ENCODE assay signal across 8 cellular contexts in genomic region chr3:126983276-126983652, GRCh38. TPM values are rescaled to one million over a fixed set of nuclear protein-coding genes. Genes with fewer than 3 reads are reported as not detected.
DNase-seq lines count a peak whose midpoint lies in the region; ATAC-seq, FAIRE-seq and TF ChIP-seq lines count a peak whose summit lies in the region.

No MANE protein-coding gene starts in this region.

- intact Hi-C loops in HepG2 (cut with micrococcal nuclease; ENCODE audit: unreplicated experiment) = loop anchor here (2.0 to 10.0 kb wide), 3 partner anchors 230 to 562 kb away; no protein-coding TSS in a partner anchor

- peaks cover 20% of the 10 kb centered on the region for H3K4me1 ChIP-seq in adipocyte (ENCODE audit: control insufficient read depth, insufficient read depth, low read length)
- peaks cover 39% of the 10 kb centered on the region for H3K4me1 ChIP-seq in HepG2 (ENCODE audit: insufficient read depth, low read length)

- peak overlapping the region; percentile 74 for H3K27ac ChIP-seq in C4-2B
- H3K27ac ChIP-seq in HepG2 (ENCODE audit: extremely low read length, insufficient read depth, low read length) = no peak overlapping the region

- H3K79me2 ChIP-seq in HepG2 (ENCODE audit: insufficient read depth, low read length) = peaks cover 15% of the 10 kb centered on the region

- peaks cover 21% of the 10 kb centered on the region; the same call in 1 of the 2 replicates for H4K20me1 ChIP-seq in HepG2 (ENCODE audit: insufficient read depth, low read length)

- in situ Hi-C loops in HepG2 (cut with HindIII; ENCODE audit: extremely low pct_ligation_motif_present, low pct_unique_long_range_greater_than_20kb) = no loop called here

- TF ChIP-seq POLR2A in HepG2 (IDR thresholded peaks at IDR 0.05; ENCODE audit: insufficient read depth in 1 of 2, low read depth in 2 of 2, low read length in 2 of 2) = no peak

- H3K27me3 ChIP-seq in adipocyte (replicated peaks; ENCODE audit: control insufficient read depth, insufficient read depth, low read length) (no peaks in the 10 kb centered on the region), HepG2 (ENCODE audit: control insufficient read depth in 1 of 2, insufficient read depth in 2 of 2, low read length in 2 of 2) (peaks cover 0 to 15% of the 10 kb centered on the region in 2 experiments; a peak in 2 of 5 replicates)

- peak overlapping the region; percentile 91 for H3K9ac ChIP-seq in adipocyte (ENCODE audit: low read length)
- H3K9ac ChIP-seq in HepG2 (ENCODE audit: insufficient read depth, low read depth, low read length) = peak overlapping the region; percentile 79; the same call in 1 of the 2 replicates

- no peak for TF ChIP-seq RAD21 in HepG2 (CRISPR knock-in tag; IDR thresholded peaks at IDR 0.05)

- POLR2A ChIA-PET in HepG2 (lab: Yijun Ruan, JAX) = no interaction called here

- TF ChIP-seq CTCF in C4-2B (conservative IDR thresholded peaks at IDR 0.05) = no peak
- no peak for TF ChIP-seq CTCF in HepG2 (CRISPR knock-in tag; IDR thresholded peaks at IDR 0.05)

- no peak for FAIRE-seq in HepG2 (lab: Jason Lieb, UNC)

- DNase-seq in adipocyte (ENCODE audit: low read depth) = peak; percentile 62
- DNase-seq in HepG2 (ENCODE audit: low spot score) = no peak
- DNase-seq in NCI-H510A treated with DMSO at 0.1 percent for 48 hours (lab: John Stamatoyannopoulos, UW) = no peak
- no peak for DNase-seq in NCI-H526 treated with DMSO at 0.1 percent for 48 hours (lab: John Stamatoyannopoulos, UW)
- DNase-seq in SKM-1 treated with dmso at 0.1 percent for 144 hours (lab: John Stamatoyannopoulos, UW; ENCODE audit: unreplicated experiment) = no peak
- DNase-seq in NCI-H774 (lab: John Stamatoyannopoulos, UW) = no peak

- CTCF ChIA-PET in HepG2 (lab: Yijun Ruan, JAX; ENCODE audit: low intra/inter-chr PET ratio, low total read pairs) = no interaction called here

- H3K4me2 ChIP-seq in HepG2 (ENCODE audit: low read depth, low read length) = peak overlapping the region; percentile 75; the same call in 1 of the 2 replicates

- TF ChIP-seq EP300 in HepG2 (IDR thresholded peaks at IDR 0.05; ENCODE audit: low read depth in 2 of 2, low read length in 2 of 2) (no peak), HepG2 (CRISPR knock-in tag; IDR thresholded peaks at IDR 0.05; ENCODE audit: borderline replicate concordance) (no peak)

- no TSS peak for BruUV-seq in HepG2 (replicated peaks; lab: Mats Ljungman, UMichigan)

- 0% methylated on average over 1 of the region's 70 CpGs for WGBS in HepG2 (ENCODE audit: low lambda C conversion rate)

- H3K9me3 ChIP-seq in adipocyte (ENCODE audit: control insufficient read depth, low read length) = no peaks in the 10 kb centered on the region
- H3K9me3 ChIP-seq in HepG2 (ENCODE audit: low read length) = no peaks in the 10 kb centered on the region

- H3K4me3 ChIP-seq in adipocyte (ENCODE audit: low read length) = peak overlapping the region; percentile 83
- H3K4me3 ChIP-seq in HepG2 (replicated peaks in 1 of 3; ENCODE audit: insufficient read depth in 1 of 3, low read depth in 2 of 3, low read length in 3 of 3) = peak overlapping the region; percentile 59 to 92 (median 81); a peak in 4 of 6 replicates

- H3K36me3 ChIP-seq in adipocyte (ENCODE audit: control insufficient read depth, insufficient read depth, low read length, severe bottlenecking) (no peaks in the 10 kb centered on the region), HepG2 (replicated peaks in 1 of 2; ENCODE audit: control insufficient read depth in 1 of 2, insufficient read depth in 2 of 2, low read length in 2 of 2) (no peaks in the 10 kb centered on the region)

- H2AFZ ChIP-seq in HepG2 (ENCODE audit: low read length) = no peak overlapping the region

- ATAC-seq in HG02588 (IDR thresholded peaks at IDR 0.05; ENCODE audit: unreplicated experiment) (peak; percentile 4), HepG2 (no peak)

TF ChIP-seq in HepG2, 621 proteins besides CTCF, POLR2A, EP300 and RAD21:
- TF ChIP-seq ZNF740 (CRISPR knock-in tag; IDR thresholded peaks at IDR 0.05) = no peak
- TF ChIP-seq ZNF234 (CRISPR knock-in tag; conservative IDR thresholded peaks at IDR 0.05) = no peak
- no peak for TF ChIP-seq ZNF800 (CRISPR knock-in tag; IDR thresholded peaks at IDR 0.05)
- TF ChIP-seq, protein P1, sequence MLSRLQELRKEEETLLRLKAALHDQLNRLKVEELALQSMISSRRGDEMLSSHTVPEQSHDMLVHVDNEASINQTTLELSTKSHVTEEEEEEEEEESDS (CRISPR knock-in tag; IDR thresholded peaks at IDR 0.05; ENCODE audit: borderline replicate concordance) = no peak
- TF ChIP-seq PHF5A (CRISPR knock-in tag; IDR thresholded peaks at IDR 0.05; ENCODE audit: low read depth, unreplicated experiment) = no peak
- TF ChIP-seq POGK (CRISPR knock-in tag; conservative IDR thresholded peaks at IDR 0.05) = no peak
- TF ChIP-seq TAF15 (IDR thresholded peaks at IDR 0.05; ENCODE audit: low read depth, low read length, poor library complexity, severe bottlenecking) = no peak
TF ChIP-seq in HepG2: peak in this region for 0.

RNA-seq across cellular contexts. Expression of gene PLXNA1, which starts 0.3 kb away (rescaled TPM):
- total RNA-seq in HepG2 (2016; rRNA removed; fragmentation: Illumina TruSeq; extraction: Trizol) = 8.5 and 16.6 TPM in 2 replicates
- 1.1 TPM in 2 replicates for total RNA-seq in HepG2 (2016; cell fraction: cytosol; rRNA removed; fragmentation: Illumina TruSeq; extraction: Trizol; ENCODE audit: low read depth)
- 7.0 and 17.7 TPM in 2 replicates for total RNA-seq in HepG2 (2016; cell fraction: insoluble cytoplasmic fraction; rRNA removed; fragmentation: Illumina TruSeq; extraction: Trizol)
- 4.5 and 5.2 TPM in 2 replicates for total RNA-seq in HepG2 (2016; cell fraction: membrane; rRNA removed; fragmentation: Illumina TruSeq; extraction: Trizol)
- 21.4 and 25.4 TPM in 2 replicates for total RNA-seq in HepG2 (2016; cell fraction: nucleus; rRNA removed; fragmentation: Illumina TruSeq; extraction: Trizol)
- 18.2 and 29.9 TPM in 2 replicates for polyA plus RNA-seq in HepG2 (2011; rRNA removed)
- polyA plus RNA-seq in HepG2 (2011; cell fraction: cytosol; rRNA removed) = 11.5 and 17.1 TPM in 2 replicates
- 87.4 and 104 TPM in 2 replicates for polyA plus RNA-seq in HepG2 (2011; cell fraction: nucleus; rRNA removed)
- polyA plus RNA-seq in HepG2 (2012) = 12.1 and 17.5 TPM in 2 replicates
- polyA plus RNA-seq in HepG2 (2016; cell fraction: cytosol; fragmentation: Illumina TruSeq; extraction: Trizol; ENCODE audit: low read depth) = 0.60 and 0.61 TPM in 2 replicates
- 4.2 and 7.1 TPM in 2 replicates for polyA plus RNA-seq in HepG2 (2016; cell fraction: insoluble cytoplasmic fraction; fragmentation: Illumina TruSeq; extraction: Trizol; ENCODE audit: low read depth)
- polyA plus RNA-seq in HepG2 (2016; cell fraction: membrane; fragmentation: Illumina TruSeq; extraction: Trizol; ENCODE audit: low read depth) = 1.3 and 3.0 TPM in 2 replicates
- polyA plus RNA-seq in HepG2 (2016; cell fraction: nucleus; fragmentation: Illumina TruSeq; extraction: Trizol; ENCODE audit: insufficient read depth, low read depth) = 40.0 and 50.7 TPM in 2 replicates
- polyA minus RNA-seq in HepG2 (2011; rRNA and poly(A)+ RNA removed; ENCODE audit: low replicate concordance) = 45.3 and 67.9 TPM in 2 replicates
- polyA minus RNA-seq in HepG2 (2011; cell fraction: cytosol; rRNA and poly(A)+ RNA removed) = 16.4 and 17.6 TPM in 2 replicates
- 24.8 and 26.2 TPM in 2 replicates for polyA minus RNA-seq in HepG2 (2011; cell fraction: nucleus; rRNA and poly(A)+ RNA removed)
